26 cellular contexts compared by ENCODE assay signal in the genomic region with DNA sequence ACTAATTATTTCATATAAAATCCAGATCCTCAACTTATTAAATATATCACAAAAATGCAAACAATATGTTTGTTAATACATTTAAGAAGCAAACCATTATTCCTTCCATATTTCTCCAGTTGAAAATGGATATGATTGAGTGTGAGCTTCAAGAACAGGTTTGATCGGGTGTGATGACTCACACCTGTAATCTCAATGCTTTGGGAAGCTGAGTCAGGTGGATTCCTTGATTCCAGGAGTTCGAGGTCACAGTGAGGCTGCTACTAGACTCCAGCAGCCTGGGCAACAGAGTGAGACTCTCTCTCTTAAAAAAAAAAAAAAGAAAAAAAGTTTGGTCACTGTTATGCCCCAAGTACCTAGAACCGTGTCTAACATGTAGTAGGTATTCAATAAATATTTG. TPM values are rescaled to one million over a fixed set of nuclear protein-coding genes. Genes with fewer than 3 reads are reported as not detected.
DNase-seq lines count a peak whose midpoint lies in the region; ATAC-seq, FAIRE-seq and TF ChIP-seq lines count a peak whose summit lies in the region.
"Had no signal": no experiment of that assay in that cellular context is flagged by ENCODE, and none has a peak within 500 bp of the region (broad histone marks: within the 10 kb centered on the region; RNA-seq: fewer than 3 reads in every experiment).

No MANE protein-coding gene starts in this region.

- H2BK5ac ChIP-seq in trophoblast cell (ENCODE audit: low read depth, low read length, poor library complexity), result no peak overlapping the region

- H2BK12ac ChIP-seq in trophoblast cell (ENCODE audit: low read length), result no peak overlapping the region

- H4K8ac ChIP-seq in trophoblast cell (ENCODE audit: low read depth, low read length), result no peak overlapping the region

- no peak overlapping the region for H3K18ac ChIP-seq in trophoblast cell (ENCODE audit: low read length)

- FAIRE-seq in bronchial epithelial cell (lab: Jason Lieb, UNC), result no peak

- H3K9me3 ChIP-seq in trophoblast cell (ENCODE audit: insufficient read depth, low read depth, low read length), result no peaks in the 10 kb centered on the region
- H3K9me3 ChIP-seq: BLaER1 treated with 17β-estradiol and CSF1 and Interleukin-3, amounts not matched to agents 10 nM and 100 nM; SK-N-SH had no signal

- H3K14ac ChIP-seq in trophoblast cell (ENCODE audit: low read length), result no peak overlapping the region

- H3K4ac ChIP-seq in trophoblast cell (ENCODE audit: low read depth, low read length), result no peak overlapping the region

- no peak overlapping the region for H4K12ac ChIP-seq in trophoblast cell (ENCODE audit: low read depth, low read length)

- TF ChIP-seq CTCF in bronchial epithelial cell (IDR thresholded peaks at IDR 0.05; ENCODE audit: insufficient read depth, low read length, severe bottlenecking), result no peak

- H2AFZ ChIP-seq in trophoblast cell (ENCODE audit: insufficient read depth, low read length, poor library complexity), result no peak overlapping the region
- H2AFZ ChIP-seq: GM23338 had no signal

- H3K27ac ChIP-seq in trophoblast cell (ENCODE audit: low read depth, low read length), result no peak overlapping the region
- H3K27ac ChIP-seq: BLaER1 treated with 17β-estradiol and CSF1 and Interleukin-3, amounts not matched to agents 10 nM and 100 nM had no signal

- no peak overlapping the region for H3K23ac ChIP-seq in trophoblast cell (ENCODE audit: low read length)

- DNase-seq in EL (peak; percentile 21), M059J (ENCODE audit: low read depth) (peak; percentile 11), bronchial epithelial cell (ENCODE audit: low read depth) (peak; percentile 61), trophoblast cell (peak; percentile 25 to 52), NCI-H2171 treated with DMSO at 0.1 percent for 48 hours (lab: John Stamatoyannopoulos, UW) (no peak)
- DNase-seq in stimulated activated naive CD4-positive, alpha-beta T cell treated with Interleukin-2 at 50 U/mL for 16 hours (lab: John Stamatoyannopoulos, UW), result no peak
- DNase-seq: CD8-positive, alpha-beta T cell; DMS79 treated with DMSO at 0.1 percent for 48 hours; GDM1; HCEC 1CT; Karpas-422; NCI-H1092 treated with DMSO at 0.1 percent for 48 hours; NCI-H146; NCI-H2081 treated with DMSO at 0.1 percent for 48 hours; NCI-H510A; NCI-H748 treated with DMSO at 0.1 percent for 48 hours; NK-92 treated with Interleukin-12 subunit alpha and Interleukin-12 subunit beta, amount 100 ng/mL, for 24 hours; OCI-M1; RPMI8226; SHP77 treated with DMSO at 0.1 percent for 48 hours; SK-N-SH; T-cell had no signal

- WGBS in trophoblast cell (ENCODE audit: extremely low coverage, insufficient coverage, insufficient read length), result no CpG with 5 or more reads among the region's 3 CpGs

- no peak overlapping the region for H2AK5ac ChIP-seq in trophoblast cell (ENCODE audit: low read length)

- no peaks in the 10 kb centered on the region for H3K4me1 ChIP-seq in trophoblast cell (ENCODE audit: control insufficient read depth in 1 of 2, insufficient read depth in 2 of 2, low read length in 2 of 2)
- H3K4me1 ChIP-seq: BLaER1 treated with 17β-estradiol and CSF1 and Interleukin-3, amounts not matched to agents 10 nM and 100 nM had no signal

- no peaks in the 10 kb centered on the region for H3K79me1 ChIP-seq in trophoblast cell (ENCODE audit: low read length)

- H3K4me2 ChIP-seq in trophoblast cell (ENCODE audit: low read length), result no peak overlapping the region
- H3K4me2 ChIP-seq: BLaER1 treated with 17β-estradiol and CSF1 and Interleukin-3, amounts not matched to agents 10 nM and 100 nM; GM23338; SK-N-SH had no signal

- no peak overlapping the region for H4K91ac ChIP-seq in trophoblast cell (ENCODE audit: low read depth, low read length)

- no peak overlapping the region for H2BK120ac ChIP-seq in trophoblast cell (ENCODE audit: insufficient read depth, low read length, poor library complexity)

- H3K79me2 ChIP-seq in trophoblast cell (ENCODE audit: control insufficient read depth, insufficient read depth, low read length, poor library complexity), result no peaks in the 10 kb centered on the region

- H3K36me3 ChIP-seq in bronchial epithelial cell (ENCODE audit: control insufficient read depth, insufficient read depth, low read length), result no peaks in the 10 kb centered on the region
- H3K36me3 ChIP-seq in trophoblast cell (ENCODE audit: control insufficient read depth in 1 of 2, insufficient read depth in 2 of 2, low read length in 2 of 2), result no peaks in the 10 kb centered on the region
- H3K36me3 ChIP-seq: BLaER1 treated with 17β-estradiol and CSF1 and Interleukin-3, amounts not matched to agents 10 nM and 100 nM had no signal

- H3K9ac ChIP-seq in trophoblast cell (ENCODE audit: low read length), result no peak overlapping the region
- H3K9ac ChIP-seq: BLaER1 treated with 17β-estradiol and CSF1 and Interleukin-3, amounts not matched to agents 10 nM and 100 nM; SK-N-SH had no signal

- H3K27me3 ChIP-seq in bronchial epithelial cell (ENCODE audit: control insufficient read depth, insufficient read depth, low read length) (no peaks in the 10 kb centered on the region), trophoblast cell (ENCODE audit: insufficient read depth, low read length) (no peaks in the 10 kb centered on the region)
- H3K27me3 ChIP-seq: BLaER1 treated with 17β-estradiol and CSF1 and Interleukin-3, amounts not matched to agents 10 nM and 100 nM had no signal

- ATAC-seq in HG02870 (IDR thresholded peaks at IDR 0.05; ENCODE audit: unreplicated experiment), result no peak
- ATAC-seq in GM19324 (IDR thresholded peaks at IDR 0.05; ENCODE audit: low FRiP score, unreplicated experiment), result no peak
- ATAC-seq: CD8-positive, alpha-beta T cell; GM23338; T-cell had no signal

- no peak overlapping the region for H3K4me3 ChIP-seq in bronchial epithelial cell (ENCODE audit: low read depth, low read length)
- H3K4me3 ChIP-seq in trophoblast cell (ENCODE audit: low read depth, low read length), result no peak overlapping the region
- H3K4me3 ChIP-seq: BLaER1 treated with 17β-estradiol and CSF1 and Interleukin-3, amounts not matched to agents 10 nM and 100 nM; GM23338 had no signal

RNA-seq across cellular contexts. Expression of a gene that starts 42.9 kb away (rescaled TPM):
- 2.7 and 4.5 TPM in 2 replicates for total RNA-seq in M059J (2014; rRNA removed; shearing (Covaris generic))
- 6.1 and 6.8 TPM in 2 replicates for total RNA-seq in bronchial epithelial cell
- 10.8 and 11.5 TPM in 2 replicates for polyA plus RNA-seq in trophoblast cell (2013)

Comparison
In these comparisons a context has a peak if more than half of its experiments do, and no peak if none do; other contexts are left out.
1. DNase-seq: peak in EL (single experiment), M059J (single experiment), bronchial epithelial cell (single experiment) and trophoblast cell (2 of 2); none in NCI-H2171 treated with DMSO at 0.1 percent for 48 hours (single experiment) and stimulated activated naive CD4-positive, alpha-beta T cell treated with Interleukin-2 at 50 U/mL for 16 hours (single experiment).